ENCODE assay signal across 8 cellular contexts in the genomic region with DNA sequence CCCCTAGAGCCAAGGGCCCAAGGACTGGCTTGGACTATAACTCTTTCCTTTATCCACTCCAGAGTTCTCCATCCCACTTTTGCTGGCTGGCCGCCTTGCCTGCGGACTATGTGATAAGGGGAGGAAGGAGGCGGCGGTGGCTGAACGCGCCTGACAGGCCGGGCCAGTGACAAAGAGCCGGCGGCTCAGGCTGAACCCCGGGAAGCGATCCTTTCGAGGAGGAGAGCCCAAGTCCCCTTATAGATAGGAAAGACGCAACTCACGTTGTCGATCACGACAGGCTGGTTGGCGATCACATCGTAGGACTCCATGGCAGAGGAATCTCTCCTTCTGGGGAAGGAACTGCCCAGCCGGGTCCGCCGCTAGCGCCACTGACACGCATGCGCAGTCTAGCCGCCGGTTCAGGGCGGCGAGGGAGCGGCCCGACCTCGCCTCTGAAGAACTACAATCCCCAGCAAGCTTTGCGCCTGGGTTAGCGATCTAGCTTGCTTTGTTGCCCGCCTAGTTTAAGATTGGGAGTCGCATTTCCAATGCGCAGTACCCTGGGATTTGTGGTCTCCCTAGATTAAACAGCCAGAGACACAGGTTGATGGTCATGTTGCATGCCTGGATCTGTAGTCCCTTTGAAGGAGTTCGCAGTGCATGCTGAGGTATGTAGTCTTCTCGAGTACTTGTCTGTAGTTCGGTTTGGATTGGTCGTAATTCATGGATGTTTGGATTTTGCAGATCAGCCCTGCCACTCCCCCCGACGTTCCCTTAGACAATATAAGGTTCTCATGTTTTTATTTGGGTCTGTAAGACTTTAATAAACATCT. TPM values are rescaled to one million over a fixed set of nuclear protein-coding genes. Genes with fewer than 3 reads are reported as not detected.
A peak's percentile ranks its signal among the peaks of the same experiment; 100 is the strongest.
DNase-seq lines count a peak whose midpoint lies in the region; ATAC-seq and TF ChIP-seq lines count a peak whose summit lies in the region.

TSS of gene ACTR1A (minus strand) at position 376 of the 815 bp plus-strand sequence. CDS start at position 311, 65 bp downstream.

- H3K4me3 Mint-ChIP-seq in T-helper 17 cell: no peak within 1 kb of the TSS

- peak within 1 kb of the TSS; percentile 92 for H3K4me3 ChIP-seq in upper lobe of right lung

- H3K27ac ChIP-seq in upper lobe of right lung: peak within 1 kb of the TSS; percentile 90

- no peaks in the 10 kb centered on the region for H3K36me3 Mint-ChIP-seq in T-helper 17 cell (ENCODE audit: low read depth)

- TF ChIP-seq CTCF in upper lobe of right lung (IDR thresholded peaks at IDR 0.05): no peak

- H3K4me1 ChIP-seq in upper lobe of right lung: peaks cover 35% of the 10 kb centered on the region

- H3K4me1 Mint-ChIP-seq in T-helper 17 cell: peaks cover 29% of the 10 kb centered on the region

- H3K9me3 ChIP-seq in T-helper 17 cell (ENCODE audit: control insufficient read depth, low read length, poor library complexity, severe bottlenecking) (no peaks in the 10 kb centered on the region), upper lobe of right lung (no peaks in the 10 kb centered on the region)

- peak; percentile 52 for ATAC-seq in GM18498 (IDR thresholded peaks at IDR 0.05; ENCODE audit: unreplicated experiment)
- ATAC-seq in HG02885 (IDR thresholded peaks at IDR 0.05; ENCODE audit: poor library complexity, unreplicated experiment): peak; percentile 52
- ATAC-seq in T-helper 17 cell: peak; percentile 71
- peak; percentile 78 to 88 for ATAC-seq in left cardiac atrium
- peak; percentile 83 for ATAC-seq in upper lobe of right lung

- DNase-seq in NCI-H1694 treated with DMSO at 0.1 percent for 48 hours (lab: John Stamatoyannopoulos, UW) (peak; percentile 98), T-helper 17 cell (peak; percentile 88 to 93 (median 90)), amygdala (lab: John Stamatoyannopoulos, UW) (peak; percentile 82 to 99 (median 95)), left cardiac atrium (peak; percentile 97), posterior vena cava (ENCODE audit: low spot score) (peak; percentile 99), upper lobe of right lung (peak; percentile 98)

- intact Hi-C loops in left cardiac atrium (cut with DNase I): loop anchor here (2.0 to 10.0 kb wide), 2 partner anchors 82 kb away; no protein-coding TSS in a partner anchor
- intact Hi-C loops in posterior vena cava (cut with DNase I): loop anchor here in 1 of 2 donors (10.0 kb wide), 1 partner anchor 142 kb away; the partner anchor contains the start of gene TRIM8
- intact Hi-C loops in upper lobe of right lung (cut with DNase I): no loop called here

- no peak within 1 kb of the TSS for H3K27ac Mint-ChIP-seq in T-helper 17 cell

- H3K27me3 Mint-ChIP-seq in T-helper 17 cell: no peaks in the 10 kb centered on the region

- H3K36me3 ChIP-seq in upper lobe of right lung: no peaks in the 10 kb centered on the region

- H3K27me3 ChIP-seq in upper lobe of right lung: no peaks in the 10 kb centered on the region

RNA-seq across cellular contexts. Expression of gene ACTR1A, which starts in this region (rescaled TPM):
- total RNA-seq in T-helper 17 cell (10 to 100 TPM; 57.5 to 58.0 TPM), left cardiac atrium (100 to 1,000 TPM in 1 of 2 donors, 10 to 100 TPM in 1; 89.2 to 101 TPM), posterior vena cava (100 to 1,000 TPM; 102 to 107 TPM), upper lobe of right lung (92.5 TPM)

Comparison
In these comparisons a context has a peak if more than half of its experiments do, and no peak if none do; other contexts are left out.
1. Peak in every context shown above with its lines: DNase-seq, ATAC-seq, H3K4me3 ChIP-seq and H3K27ac ChIP-seq.